26 cellular contexts compared by ENCODE assay signal in the genomic region with DNA sequence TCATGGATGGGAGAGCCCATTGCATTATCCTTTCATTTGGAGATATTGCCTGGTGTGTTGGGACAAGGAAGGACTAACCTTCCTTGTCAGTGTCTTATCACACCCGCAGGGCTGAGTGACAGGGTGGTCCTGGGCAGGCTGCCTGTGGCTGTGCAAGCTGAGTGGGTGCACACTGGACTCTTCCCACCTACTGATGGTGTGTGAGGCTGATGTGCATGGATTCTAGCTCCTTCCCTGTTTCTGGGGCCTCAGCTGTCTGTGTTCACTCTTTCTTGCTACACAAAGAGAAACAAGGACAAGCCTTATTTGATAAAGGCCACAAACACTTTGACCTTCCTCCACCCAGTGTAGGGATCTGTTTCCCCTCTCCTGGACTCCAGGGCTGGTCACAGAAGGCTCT. TPM values are rescaled to one million over a fixed set of nuclear protein-coding genes. Genes with fewer than 3 reads are reported as not detected.
"Had no signal": no experiment of that assay in that cellular context is flagged by ENCODE, and none has a peak within 500 bp of the region (broad histone marks: within the 10 kb centered on the region; RNA-seq: fewer than 3 reads in every experiment).

No MANE protein-coding gene starts in this region.

- H3K9me3 ChIP-seq: SJCRH30 had no signal

- H3K27me3 ChIP-seq: MG63, SJCRH30 had no signal

- H3K36me3 ChIP-seq: MG63, SJCRH30 had no signal

- H3K27ac Mint-ChIP-seq: IgD-negative memory B cell had no signal

- H3K27ac ChIP-seq: HL-60, RWPE1, SJCRH30 had no signal

- DNase-seq: Karpas-422; KG1; MG63; NCI-H1092; NCI-H1105 treated with DMSO at 0.1 percent for 48 hours; NCI-H1417 treated with DMSO at 0.1 percent for 48 hours; NCI-H146; NCI-H1694 treated with DMSO at 0.1 percent for 48 hours; NCI-H1930; NCI-H2081; NCI-H2107; NCI-H2227 treated with DMSO at 0.1 percent for 48 hours; NCI-H524; NCI-H526 treated with DMSO at 0.1 percent for 48 hours; NCI-H774; NK-92 treated with Interleukin-12 subunit alpha and Interleukin-12 subunit beta, amount 100 ng/mL, for 24 hours; PC-3; SHP77; SJCRH30 had no signal

- FAIRE-seq: HTR-8/SVneo had no signal

- H3K4me3 ChIP-seq: MG63, SJCRH30 had no signal

- ATAC-seq: Panc1, PC-3, SK-N-SH treated with all-trans-retinoic acid at 6 μM for 48 hours had no signal

RNA-seq across cellular contexts. Expression of a gene that starts 22.0 kb away (rescaled TPM):
- polyA plus RNA-seq: IgD-negative memory B cell had no signal

RNA-seq across cellular contexts. Expression of a gene that starts 59.2 kb away (rescaled TPM):
- total RNA-seq: OCI-LY7 had no signal
